Comparison of ENCODE assay signal across 20 cellular contexts in genomic region chr11:8692417-8692816, GRCh38. TPM values are rescaled to one million over a fixed set of nuclear protein-coding genes. Genes with fewer than 3 reads are reported as not detected.
DNase-seq lines count a peak whose midpoint lies in the region; ATAC-seq, FAIRE-seq and TF ChIP-seq lines count a peak whose summit lies in the region.
"Had no signal": no experiment of that assay in that cellular context is flagged by ENCODE, and none has a peak within 500 bp of the region (broad histone marks: within the 10 kb centered on the region; RNA-seq: fewer than 3 reads in every experiment).

No MANE protein-coding gene starts in this region.

- H3K14ac ChIP-seq in H1 (ENCODE audit: insufficient read length): no peak overlapping the region

- H3K36me3 ChIP-seq in BLaER1 treated with 17β-estradiol and CSF1 and Interleukin-3, amounts not matched to agents 10 nM and 100 nM: peaks cover under 1 to 86% (median 50%) of the 10 kb centered on the region in 11 experiments; a peak in 18 of 22 replicates
- H3K36me3 ChIP-seq in H1 (ENCODE audit: control insufficient read depth in 2 of 4, insufficient read depth in 4 of 4, low read length in 3 of 4): peaks cover 9 to 35% (median 20%) of the 10 kb centered on the region in 4 experiments

- H3K4me3 Mint-ChIP-seq in neural crest cell: peak overlapping the region; percentile 29
- H3K4me3 Mint-ChIP-seq: GM23338 had no signal

- peaks cover 40 to 70% (median 58%) of the 10 kb centered on the region in 10 experiments for H3K4me1 ChIP-seq in BLaER1 treated with 17β-estradiol and CSF1 and Interleukin-3, amounts not matched to agents 10 nM and 100 nM
- H3K4me1 ChIP-seq in H1 (replicated peaks in 1 of 4; ENCODE audit: control insufficient read depth in 3 of 4, insufficient read depth in 4 of 4, low read length in 3 of 4): peaks cover 0 to 10% (median 4%) of the 10 kb centered on the region in 4 experiments; a peak in 2 of 7 replicates
- H3K4me1 ChIP-seq: BE2C had no signal

- H3K9me3 Mint-ChIP-seq in neural crest cell: no peaks in the 10 kb centered on the region
- H3K9me3 Mint-ChIP-seq: CD8-positive, alpha-beta memory T cell had no signal

- H2BK20ac ChIP-seq in H1 (ENCODE audit: low read length): no peak overlapping the region

- POLR2A ChIA-PET in RWPE1 (lab: Yijun Ruan, JAX; ENCODE audit: low non-redundant PET) (no interaction called here), H1 (lab: Charles Lee; ENCODE audit: partially characterized antibody) (interaction anchor here (1.2 to 10.7 kb wide), 8 partner anchors 9 to 170 kb away, joined by 3 to 248 read pairs (median 4); partner anchors contain the start of genes RPL27A and TRIM66)

- peaks cover 9% of the 10 kb centered on the region for H3K27me3 Mint-ChIP-seq in neural crest cell (ENCODE audit: low read depth)
- H3K27me3 Mint-ChIP-seq: CD8-positive, alpha-beta memory T cell had no signal

- H3K23me2 ChIP-seq in H1 (ENCODE audit: low read depth, low read length): peaks cover 5% of the 10 kb centered on the region

- TF ChIP-seq EP300 in H1 (IDR thresholded peaks at IDR 0.05; ENCODE audit: borderline replicate concordance in 1 of 2, low read depth in 2 of 2, low read length in 2 of 2): no peak

- TF ChIP-seq POLR2A in H1 (IDR thresholded peaks at IDR 0.05; ENCODE audit: control extremely low read depth in 1 of 2, low read depth in 2 of 2, low read length in 2 of 2): peak; percentile 11 to 18; a peak in 1 of 3 replicates

- H3K4me1 Mint-ChIP-seq in neural crest cell: peaks cover 32% of the 10 kb centered on the region

- TF ChIP-seq RAD21 in H1 (IDR thresholded peaks at IDR 0.05 in 1 of 2, conservative IDR thresholded peaks at IDR 0.05 in 1 of 2; ENCODE audit: low read depth in 2 of 2, low read length in 2 of 2): no peak

- TF ChIP-seq CTCF in RWPE1 (conservative IDR thresholded peaks at IDR 0.05; ENCODE audit: low read depth) (no peak), H1 (IDR thresholded peaks at IDR 0.05; ENCODE audit: control extremely low read depth in 1 of 3, insufficient read depth in 1 of 3, low read depth in 1 of 3, low read length in 3 of 3) (no peak), neural crest cell (conservative IDR thresholded peaks at IDR 0.05) (no peak)

- H4K8ac ChIP-seq in H1 (ENCODE audit: extremely low read depth, insufficient read depth, low read length): peak overlapping the region; percentile 45; the same call in 1 of the 2 replicates

- H3K79me2 ChIP-seq in H1 (ENCODE audit: control insufficient read depth in 1 of 2, insufficient read depth in 2 of 2, low read length in 2 of 2): peaks cover 0 to 10% of the 10 kb centered on the region in 2 experiments; a peak in 2 of 4 replicates

- no peak overlapping the region for H2AFZ ChIP-seq in H1 (ENCODE audit: low read length)
- H2AFZ ChIP-seq: GM23338, PC-9 had no signal

- no peak overlapping the region for H2BK120ac ChIP-seq in H1 (replicated peaks; ENCODE audit: low read depth, low read length)

- H3K36me3 Mint-ChIP-seq in neural crest cell (ENCODE audit: low read depth): peaks cover 39% of the 10 kb centered on the region

- 0 out of 22 replicates have a peak overlapping the region, but pooled peaks of 1 of the 11 experiments have one; percentile 56 for H3K27ac ChIP-seq in BLaER1 treated with 17β-estradiol and CSF1 and Interleukin-3, amounts not matched to agents 10 nM and 100 nM
- H3K27ac ChIP-seq in RWPE1: peak overlapping the region; percentile 31
- H3K27ac ChIP-seq in H1 (ENCODE audit: low read depth, low read length): no peak overlapping the region
- H3K27ac ChIP-seq: PC-9, SJSA1 had no signal

- no peak overlapping the region for H3K27ac Mint-ChIP-seq in neural crest cell (ENCODE audit: unreplicated experiment)
- H3K27ac Mint-ChIP-seq: CD8-positive, alpha-beta memory T cell; GM23338 had no signal

- H2BK5ac ChIP-seq in H1 (ENCODE audit: low read depth, low read length): no peak overlapping the region

- no peaks in the 10 kb centered on the region for H3K9me3 ChIP-seq in BLaER1 treated with 17β-estradiol and CSF1 and Interleukin-3, amounts not matched to agents 10 nM and 100 nM (replicated peaks in 1 of 11)
- no peaks in the 10 kb centered on the region for H3K9me3 ChIP-seq in H1 (ENCODE audit: insufficient read depth in 2 of 2, low read depth in 1 of 2, low read length in 1 of 2)
- H3K9me3 ChIP-seq: BE2C, SJSA1 had no signal

- peak overlapping the region in 9 of 11 experiments; percentile 45 to 91 (median 75); a peak in 18 of 22 replicates for H3K4me2 ChIP-seq in BLaER1 treated with 17β-estradiol and CSF1 and Interleukin-3, amounts not matched to agents 10 nM and 100 nM
- H3K4me2 ChIP-seq in H1 (ENCODE audit: insufficient read depth in 1 of 2, low read depth in 2 of 2, low read length in 2 of 2): no peak overlapping the region
- H3K4me2 ChIP-seq: GM23338, PC-9 had no signal

- no peak overlapping the region for H3K56ac ChIP-seq in H1 (replicated peaks; ENCODE audit: insufficient read length, low read depth, low read length)

- no peaks in the 10 kb centered on the region for H3K27me3 ChIP-seq in BLaER1 treated with 17β-estradiol and CSF1 and Interleukin-3, amounts not matched to agents 10 nM and 100 nM
- no peaks in the 10 kb centered on the region for H3K27me3 ChIP-seq in H1 (replicated peaks in 1 of 4; ENCODE audit: control insufficient read depth in 3 of 4, extremely low read depth in 1 of 4, insufficient read depth in 3 of 4, low read length in 3 of 4)
- H3K27me3 ChIP-seq: BE2C, SJSA1 had no signal

- peaks cover 0 to 98% (median 12%) of the 10 kb centered on the region in 11 experiments; a peak in 15 of 22 replicates for H4K20me1 ChIP-seq in BLaER1 treated with 17β-estradiol and CSF1 and Interleukin-3, amounts not matched to agents 10 nM and 100 nM
- H4K20me1 ChIP-seq in H1 (replicated peaks in 1 of 2; ENCODE audit: control insufficient read depth in 1 of 2, insufficient read depth in 2 of 2, low read length in 2 of 2): no peaks in the 10 kb centered on the region

- H4K91ac ChIP-seq in H1 (replicated peaks; ENCODE audit: insufficient read length, low read length): no peak overlapping the region

- DNase-seq in RWPE1 (ENCODE audit: low spot score) (no peak), H1 (ENCODE audit: low read depth in 1 of 2, low spot score in 2 of 2) (no peak), neural crest cell (ENCODE audit: low read depth, low spot score) (no peak), HuH-7.5 (ENCODE audit: low spot score) (no peak)
- DNase-seq: BE2C; CD8-positive, alpha-beta memory T cell; DND-41; NCI-H1092; NCI-H2227 treated with DMSO at 0.1 percent for 48 hours; NCI-H524 had no signal

- WGBS in H1 (ENCODE audit: extremely low coverage in 1 of 2, insufficient coverage in 1 of 2, insufficient read length in 1 of 2, insufficient replicate concordance in 2 of 2, low coverage in 1 of 2, low lambda C conversion rate in 2 of 2, missing lambda C conversion rate in 1 of 2), 2 experiments: 62% methylated on average over 3 of the region's 3 CpGs; no CpG with 5 or more reads in 1 of the 2 experiments

- H4K5ac ChIP-seq in H1 (ENCODE audit: insufficient read length, low read depth, low read length): no peak overlapping the region

- no peak overlapping the region for H2AK5ac ChIP-seq in H1 (ENCODE audit: low read depth, low read length)

- no peaks in the 10 kb centered on the region; the same call in 1 of the 2 replicates for H3K79me1 ChIP-seq in H1 (ENCODE audit: low read depth, low read length)

- no peak overlapping the region for H3K4ac ChIP-seq in H1 (replicated peaks; ENCODE audit: insufficient read length, low read depth, low read length)

- ATAC-seq in GM21576 (IDR thresholded peaks at IDR 0.05; ENCODE audit: unreplicated experiment): no peak
- no peak for ATAC-seq in HG03108 (IDR thresholded peaks at IDR 0.05; ENCODE audit: unreplicated experiment)
- ATAC-seq: GM12878, GM23338 had no signal

- CTCF ChIA-PET in RWPE1 (lab: Yijun Ruan, JAX) (no interaction called here), H1 (lab: Charles Lee; ENCODE audit: partially characterized antibody) (interaction anchor here (1.2 to 1.4 kb wide), 2 partner anchors 122 to 267 kb away, joined by 3 read pairs; no protein-coding TSS in a partner anchor)

- no peak for FAIRE-seq in H1 (lab: Jason Lieb, UNC)
- FAIRE-seq: D721Med, G401.6, GM12878, GM18507 had no signal

- no peak overlapping the region for H3K23ac ChIP-seq in H1 (ENCODE audit: insufficient read length)

- no peak overlapping the region for H2BK15ac ChIP-seq in H1 (ENCODE audit: low read length)

- no peak overlapping the region for H3K9ac ChIP-seq in BLaER1 treated with 17β-estradiol and CSF1 and Interleukin-3, amounts not matched to agents 10 nM and 100 nM
- no peak overlapping the region for H3K9ac ChIP-seq in H1 (replicated peaks in 1 of 4; ENCODE audit: extremely low read depth in 1 of 4, low read depth in 3 of 4, low read length in 3 of 4)

- H3K4me3 ChIP-seq in BLaER1 treated with 17β-estradiol and CSF1 and Interleukin-3, amounts not matched to agents 10 nM and 100 nM: no peak overlapping the region
- H3K4me3 ChIP-seq in H1 (ENCODE audit: extremely low read depth in 1 of 4, insufficient read depth in 2 of 4, low read depth in 3 of 4, low read length in 4 of 4): no peak overlapping the region
- H3K4me3 ChIP-seq: GM12878, GM23338, PC-9, SJSA1 had no signal

- no peak overlapping the region for H3K18ac ChIP-seq in H1 (ENCODE audit: extremely low read depth, low read length)

- no peak overlapping the region for H2BK12ac ChIP-seq in H1 (ENCODE audit: low read depth, low read length)

TF ChIP-seq in H1, 55 proteins besides CTCF, POLR2A, EP300 and RAD21 (continues in another document):
- no peak for TF ChIP-seq JUN (IDR thresholded peaks at IDR 0.05; ENCODE audit: low read depth, low read length)

RNA-seq across cellular contexts. Expression of gene RPL27A, which starts 9.8 kb away (rescaled TPM):
- 1,756 and 1,761 TPM in 2 replicates for total RNA-seq in H1 (2021; fragmentation: NEBNext Ultra II Directional; extraction: Animal tissue kit (Norgen Biotek cat#: 25700))
- polyA plus RNA-seq in H1 (2011; rRNA removed): 1,777 and 1,837 TPM in 2 replicates
- polyA plus RNA-seq in H1 (2011; cell fraction: cytosol; rRNA removed): 2,449 TPM
- polyA plus RNA-seq in H1 (2011; cell fraction: nucleus; rRNA removed): 879 TPM
- polyA plus RNA-seq in H1 (2012, experiment 1 of 2): 2,701 to 2,826 TPM (median 2,726 TPM) in 4 replicates
- polyA plus RNA-seq in H1 (2012, experiment 2 of 2): 37,839 TPM
- 2,237 TPM for polyA plus RNA-seq in H1 (2013, experiment 1 of 2)
- polyA plus RNA-seq in H1 (2013, experiment 2 of 2): 2,283 TPM
- polyA minus RNA-seq in H1 (2011; rRNA and poly(A)+ RNA removed): 410 and 445 TPM in 2 replicates
- polyA minus RNA-seq in H1 (2011; cell fraction: cytosol; rRNA and poly(A)+ RNA removed): 498 TPM
- polyA minus RNA-seq in H1 (2011; cell fraction: nucleus; rRNA and poly(A)+ RNA removed): 541 TPM
- total RNA-seq in neural crest cell: 711 and 720 TPM in 2 replicates

RNA-seq across cellular contexts. Expression of gene TRIM66, which starts 10.0 kb away (rescaled TPM):
- total RNA-seq in H1 (2021; fragmentation: NEBNext Ultra II Directional; extraction: Animal tissue kit (Norgen Biotek cat#: 25700)): 3.0 and 3.1 TPM in 2 replicates
- 3.5 and 4.4 TPM in 2 replicates for polyA plus RNA-seq in H1 (2011; rRNA removed)
- polyA plus RNA-seq in H1 (2011; cell fraction: cytosol; rRNA removed): 4.7 TPM
- 17.7 TPM for polyA plus RNA-seq in H1 (2011; cell fraction: nucleus; rRNA removed)
- polyA plus RNA-seq in H1 (2012, experiment 1 of 2): 3.2 to 4.1 TPM (median 3.7 TPM) in 4 replicates
- polyA plus RNA-seq in H1 (2012, experiment 2 of 2): 0.46 TPM
- 2.2 TPM for polyA plus RNA-seq in H1 (2013, experiment 1 of 2)
- 1.5 TPM for polyA plus RNA-seq in H1 (2013, experiment 2 of 2)
- 7.1 and 16.9 TPM in 2 replicates for polyA minus RNA-seq in H1 (2011; rRNA and poly(A)+ RNA removed)
- 2.7 TPM for polyA minus RNA-seq in H1 (2011; cell fraction: cytosol; rRNA and poly(A)+ RNA removed)
- polyA minus RNA-seq in H1 (2011; cell fraction: nucleus; rRNA and poly(A)+ RNA removed): 13.4 TPM
- 6.5 and 10.2 TPM in 2 replicates for total RNA-seq in neural crest cell

Comparison
In these comparisons a context has a peak if more than half of its experiments do, and no peak if none do; other contexts are left out.
1. H3K4me2 ChIP-seq: peak in BLaER1 treated with 17β-estradiol and CSF1 and Interleukin-3, amounts not matched to agents 10 nM and 100 nM (9 of 11); none in H1 (0 of 2).